19 cellular contexts compared by ENCODE assay signal in the genomic region with DNA sequence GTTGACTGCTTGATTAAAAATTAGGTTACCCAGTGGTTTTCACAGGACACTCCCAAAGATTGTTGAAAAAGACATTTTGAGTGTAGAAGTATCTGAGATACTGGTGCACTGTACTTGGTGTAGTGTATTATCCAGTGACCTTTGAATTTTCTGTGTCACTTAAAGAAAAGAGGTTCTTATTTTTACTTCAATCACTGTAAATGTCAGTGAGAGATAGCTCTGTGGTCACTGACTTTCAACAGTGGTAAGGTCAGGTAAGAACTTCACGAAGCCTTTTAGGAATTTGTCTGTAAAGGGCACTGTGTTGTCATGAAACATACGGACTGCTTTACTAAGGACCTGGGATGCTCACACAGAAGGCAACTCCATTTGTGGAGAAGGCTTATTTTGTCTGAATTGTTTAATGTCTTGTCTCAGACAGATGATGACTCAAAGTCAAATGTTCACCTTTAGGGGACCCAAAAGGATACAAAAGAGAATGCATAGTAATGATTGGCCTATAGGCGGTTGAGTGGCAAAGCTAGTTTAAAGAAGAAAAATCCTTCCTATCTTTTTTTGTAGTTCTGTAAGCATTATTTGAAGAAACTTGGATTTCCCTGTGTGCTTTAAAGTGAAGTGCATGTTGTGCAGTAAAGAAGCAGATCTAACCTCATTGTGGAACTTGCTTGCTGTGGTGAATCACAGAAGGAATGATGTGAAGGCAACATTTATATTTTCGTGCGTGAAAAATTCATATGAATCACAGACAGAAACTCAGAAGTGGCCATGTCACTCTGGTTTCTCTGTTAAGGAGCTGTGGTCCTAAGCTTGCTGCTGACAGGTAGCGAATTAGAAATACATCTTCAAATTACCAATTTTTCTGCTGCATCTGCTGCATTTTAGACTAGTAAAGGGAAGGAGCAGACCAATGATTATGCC. TPM values are rescaled to one million over a fixed set of nuclear protein-coding genes. Genes with fewer than 3 reads are reported as not detected.
A peak's percentile ranks its signal among the peaks of the same experiment; 100 is the strongest.
DNase-seq lines count a peak whose midpoint lies in the region; ATAC-seq lines count a peak whose summit lies in the region.
"Had no signal": no experiment of that assay in that cellular context is flagged by ENCODE, and none has a peak within 500 bp of the region (broad histone marks: within the 10 kb centered on the region; RNA-seq: fewer than 3 reads in every experiment).

No MANE protein-coding gene starts in this region.

- no peak for DNase-seq in activated naive CD4-positive, alpha-beta T cell treated with anti-CD3 and anti-CD28 coated beads, Interleukin-2, amount 50 U/mL, for 16 hours
- no peak for DNase-seq in T-helper 17 cell
- peak; percentile 13 for DNase-seq in glomerular visceral epithelial cell (ENCODE audit: extremely low spot score)
- no peak for DNase-seq in central memory CD4-positive, alpha-beta T cell
- DNase-seq in GM19240 (ENCODE audit: insufficient read length, low spot score), result no peak
- DNase-seq in stimulated activated CD4-positive, alpha-beta T cell treated with anti-CD3 and anti-CD28 coated beads, Interleukin-2, amount 100 ng/mL, for 48 hours, result no peak
- DNase-seq: activated CD8-positive, alpha-beta memory T cell treated with anti-CD3 and anti-CD28 coated beads, Interleukin-2, amount 50 U/mL, for 4 hours; DND-41; effector CD8-positive, alpha-beta T cell; foreskin fibroblast; NCI-H2107; NCI-H82; ovary; SHP77 treated with DMSO at 0.1 percent for 48 hours; spleen had no signal

- H3K4me1 Mint-ChIP-seq in activated naive CD4-positive, alpha-beta T cell treated with anti-CD3 and anti-CD28 coated beads, Interleukin-2, amount 50 U/mL, for 24 hours, result peaks cover 79% of the 10 kb centered on the region
- peaks cover 31% of the 10 kb centered on the region for H3K4me1 Mint-ChIP-seq in T-helper 17 cell

- no peaks in the 10 kb centered on the region for H3K27me3 Mint-ChIP-seq in activated naive CD4-positive, alpha-beta T cell treated with anti-CD3 and anti-CD28 coated beads, Interleukin-2, amount 50 U/mL, for 24 hours
- H3K27me3 Mint-ChIP-seq in T-helper 17 cell, result no peaks in the 10 kb centered on the region

- H3K4me3 Mint-ChIP-seq in activated naive CD4-positive, alpha-beta T cell treated with anti-CD3 and anti-CD28 coated beads, Interleukin-2, amount 50 U/mL, for 24 hours, result peak overlapping the region; percentile 15
- peak overlapping the region; percentile 12 for H3K4me3 Mint-ChIP-seq in T-helper 17 cell
- H3K4me3 Mint-ChIP-seq: mesothelial cell of epicardium had no signal

- H3K27ac Mint-ChIP-seq in activated naive CD4-positive, alpha-beta T cell treated with anti-CD3 and anti-CD28 coated beads, Interleukin-2, amount 50 U/mL, for 24 hours, result peak overlapping the region; percentile 56
- H3K27ac Mint-ChIP-seq in T-helper 17 cell, result peak overlapping the region; percentile 75
- H3K27ac Mint-ChIP-seq: mesothelial cell of epicardium had no signal

- peaks cover 12% of the 10 kb centered on the region for H3K36me3 Mint-ChIP-seq in activated naive CD4-positive, alpha-beta T cell treated with anti-CD3 and anti-CD28 coated beads, Interleukin-2, amount 50 U/mL, for 24 hours
- peaks cover 4% of the 10 kb centered on the region for H3K36me3 Mint-ChIP-seq in T-helper 17 cell (ENCODE audit: low read depth)

- ATAC-seq in T-helper 17 cell, result no peak
- ATAC-seq in HG03520 (IDR thresholded peaks at IDR 0.05; ENCODE audit: unreplicated experiment), result no peak

- H3K9me3 ChIP-seq in T-helper 17 cell (ENCODE audit: control insufficient read depth, low read length, poor library complexity, severe bottlenecking), result no peaks in the 10 kb centered on the region
- H3K9me3 ChIP-seq: ovary, thoracic aorta had no signal

- H3K9me3 Mint-ChIP-seq in activated naive CD4-positive, alpha-beta T cell treated with anti-CD3 and anti-CD28 coated beads, Interleukin-2, amount 50 U/mL, for 24 hours, result peaks cover 8% of the 10 kb centered on the region

RNA-seq across cellular contexts. Expression of a gene that starts 47.3 kb away (rescaled TPM):
- total RNA-seq in T-helper 17 cell, result 10 to 100 TPM; 48.6 to 61.0 TPM
